33 cellular contexts compared by ENCODE assay signal in the genomic region with DNA sequence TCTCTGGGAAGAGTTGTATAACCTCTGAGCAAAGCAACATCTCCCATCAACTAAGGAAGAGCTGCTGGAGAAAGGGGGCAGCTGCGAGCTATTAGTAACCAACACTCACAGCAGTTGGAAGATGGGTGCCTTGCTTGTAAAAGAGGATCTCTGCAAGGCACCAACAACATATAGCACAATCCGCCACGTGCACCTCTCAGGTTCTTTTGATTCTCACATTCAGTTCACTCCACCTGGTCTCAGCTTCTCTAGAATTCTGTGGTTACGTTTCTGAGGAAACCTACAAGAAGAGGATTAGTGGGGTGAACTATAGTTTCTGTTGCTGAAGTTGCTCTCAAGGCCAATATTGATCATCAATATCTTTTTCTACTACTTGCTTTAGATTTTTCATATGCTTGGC.
"Had no signal": no experiment of that assay in that cellular context is flagged by ENCODE, and none has a peak within 500 bp of the region (broad histone marks: within the 10 kb centered on the region; RNA-seq: fewer than 3 reads in every experiment).

No MANE protein-coding gene starts in this region.

- H3K27ac ChIP-seq: KMS-11, PC-9, SJSA1 had no signal

- H3K27ac Mint-ChIP-seq: T-cell had no signal

- H3K4me2 ChIP-seq: KMS-11, PC-9, SK-N-SH had no signal

- ATAC-seq: Panc1, T-cell had no signal

- FAIRE-seq: RCC 7860 had no signal

- H3K36me3 ChIP-seq: SJSA1 had no signal

- H3K9me3 ChIP-seq: SJSA1, SK-N-SH had no signal

- H3K4me3 Mint-ChIP-seq: T-cell had no signal

- DNase-seq: Karpas-422, NCI-H1048, NCI-H1092 treated with DMSO at 0.1 percent for 48 hours, NCI-H1105 treated with DMSO at 0.1 percent for 48 hours, NCI-H1417, NCI-H1436, NCI-H146, NCI-H1694, NCI-H187, NCI-H1930, NCI-H2029 treated with DMSO at 0.1 percent for 48 hours, NCI-H2081 treated with DMSO at 0.1 percent for 48 hours, NCI-H2107, NCI-H2171, NCI-H226, NCI-H446 treated with DMSO at 0.1 percent for 48 hours, NCI-H510A, NCI-H524, NCI-H526, NCI-H69, NCI-H748 treated with DMSO at 0.1 percent for 48 hours, NCI-H82, Right ventricle myocardium superior, RPMI8226, SHP77 treated with DMSO at 0.1 percent for 48 hours, SK-N-SH, SW 1271, T-cell had no signal

- H3K9me2 ChIP-seq: SK-N-SH had no signal

- H3K27me3 ChIP-seq: SJSA1 had no signal

- H3K36me3 Mint-ChIP-seq: T-cell had no signal

- H2AFZ ChIP-seq: PC-9 had no signal

- H3K4me1 Mint-ChIP-seq: T-cell had no signal

- H3K9me3 Mint-ChIP-seq: T-cell had no signal

- H3K4me3 ChIP-seq: PC-9, SJSA1 had no signal

- H3K9ac ChIP-seq: KMS-11, SK-N-SH had no signal

- H3K4me1 ChIP-seq: SJSA1 had no signal
